ENCODE assay signal across 18 cellular contexts in the genomic region with DNA sequence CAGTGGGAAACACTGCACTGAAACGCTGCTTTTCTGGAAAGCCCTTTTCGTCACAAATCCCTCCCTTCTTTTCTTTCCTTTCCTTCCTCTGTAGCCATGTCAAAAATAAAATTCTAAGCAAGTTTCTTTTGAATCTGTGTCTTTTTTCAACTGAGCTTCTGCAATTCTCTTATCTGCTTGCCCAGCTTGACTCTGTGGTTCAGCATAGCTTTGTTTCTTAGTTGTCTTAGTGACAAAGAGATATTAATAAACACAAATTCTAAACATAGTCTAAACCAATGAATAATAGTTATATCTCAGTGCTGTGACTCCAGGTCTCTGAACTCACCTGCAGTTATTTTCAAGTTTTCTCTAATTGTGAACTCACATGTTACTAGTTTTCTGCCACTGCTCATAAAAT. TPM values are rescaled to one million over a fixed set of nuclear protein-coding genes. Genes with fewer than 3 reads are reported as not detected.
A peak's percentile ranks its signal among the peaks of the same experiment; 100 is the strongest.
DNase-seq lines count a peak whose midpoint lies in the region; ATAC-seq, FAIRE-seq and TF ChIP-seq lines count a peak whose summit lies in the region.
"Had no signal": no experiment of that assay in that cellular context is flagged by ENCODE, and none has a peak within 500 bp of the region (broad histone marks: within the 10 kb centered on the region; RNA-seq: fewer than 3 reads in every experiment).

No MANE protein-coding gene starts in this region.

- 26 to 61% methylated on average over 2 of the region's 2 CpGs for WGBS in esophagus squamous epithelium, 2 donors

- peak overlapping the region; percentile 65 for H2AFZ ChIP-seq in endothelial cell of umbilical vein (ENCODE audit: low read depth, low read length)

- BruUV-seq in endothelial cell of umbilical vein (replicated peaks; lab: Mats Ljungman, UMichigan): no TSS peak

- H3K9me3 ChIP-seq in endothelial cell of umbilical vein (replicated peaks; ENCODE audit: control insufficient read depth, insufficient read depth, low read length) (no peaks in the 10 kb centered on the region), stomach smooth muscle (ENCODE audit: control insufficient read depth in 2 of 2, low read length in 2 of 2) (no peaks in the 10 kb centered on the region), esophagus squamous epithelium (no peaks in the 10 kb centered on the region)
- H3K9me3 ChIP-seq: adrenal gland, SJCRH30, thoracic aorta had no signal

- peak; percentile 85 for DNase-seq in endothelial cell of umbilical vein (ENCODE audit: low read depth, low spot score)
- no peak for DNase-seq in C1 segment of cervical spinal cord (lab: John Stamatoyannopoulos, UW)
- DNase-seq in SW480 (ENCODE audit: low spot score): no peak
- DNase-seq in esophagus squamous epithelium (lab: John Stamatoyannopoulos, UW): no peak
- DNase-seq: activated T-cell treated with anti-CD3 and anti-CD28 coated beads for 4 hours, adrenal gland, COR-L47, foreskin melanocyte, NCI-H1694, NCI-H774, SJCRH30 had no signal

- H3K4me3 ChIP-seq in endothelial cell of umbilical vein (replicated peaks in 1 of 3; ENCODE audit: insufficient read depth in 1 of 3, low read depth in 1 of 3, low read length in 3 of 3): no peak overlapping the region
- H3K4me3 ChIP-seq in stomach smooth muscle (ENCODE audit: low read length in 2 of 2): peak overlapping the region in 1 of 2 donors; percentile 23
- H3K4me3 ChIP-seq in esophagus squamous epithelium: no peak overlapping the region
- H3K4me3 ChIP-seq: adrenal gland, SJCRH30, smooth muscle cell, thoracic aorta had no signal

- H3K4me1 ChIP-seq in endothelial cell of umbilical vein (ENCODE audit: control insufficient read depth, extremely low read depth, insufficient read depth, low read length): peaks cover 18% of the 10 kb centered on the region
- peaks cover 14% of the 10 kb centered on the region for H3K4me1 ChIP-seq in stomach smooth muscle (ENCODE audit: control insufficient read depth, insufficient read depth, low read length)
- H3K4me1 ChIP-seq in esophagus squamous epithelium: peaks cover 0 to 6% (median 0%) of the 10 kb centered on the region in 3 donors
- H3K4me1 ChIP-seq: adrenal gland, SJCRH30 had no signal

- peak overlapping the region; percentile 94 for H3K4me2 ChIP-seq in endothelial cell of umbilical vein (ENCODE audit: insufficient read depth, low read length)
- H3K4me2 ChIP-seq: smooth muscle cell had no signal

- H3K36me3 ChIP-seq in endothelial cell of umbilical vein (ENCODE audit: control insufficient read depth in 2 of 2, extremely low read depth in 1 of 2, insufficient read depth in 2 of 2, low read length in 2 of 2) (no peaks in the 10 kb centered on the region), stomach smooth muscle (ENCODE audit: control insufficient read depth in 2 of 2, insufficient read depth in 2 of 2, low read length in 2 of 2) (no peaks in the 10 kb centered on the region), esophagus squamous epithelium (no peaks in the 10 kb centered on the region)
- H3K36me3 ChIP-seq: adrenal gland, SJCRH30, thoracic aorta had no signal

- TF ChIP-seq CTCF in endothelial cell of umbilical vein (IDR thresholded peaks at IDR 0.05; ENCODE audit: extremely low read depth in 1 of 2, insufficient read depth in 1 of 2, low read depth in 1 of 2, low read length in 2 of 2): no peak
- no peak for TF ChIP-seq CTCF in esophagus squamous epithelium (IDR thresholded peaks at IDR 0.05)

- peak overlapping the region; percentile 66 for H3K27ac ChIP-seq in endothelial cell of umbilical vein (ENCODE audit: insufficient read depth, low read depth, low read length)
- H3K27ac ChIP-seq in stomach smooth muscle (ENCODE audit: low read length): peak overlapping the region; percentile 74
- peak overlapping the region in 1 of 4 donors; percentile 11 for H3K27ac ChIP-seq in esophagus squamous epithelium
- H3K27ac ChIP-seq: adrenal gland, SJCRH30, thoracic aorta had no signal

- FAIRE-seq in endothelial cell of umbilical vein (lab: Jason Lieb, UNC): no peak
- FAIRE-seq: islet of Langerhans had no signal

- no peaks in the 10 kb centered on the region for H3K79me2 ChIP-seq in endothelial cell of umbilical vein (ENCODE audit: control insufficient read depth, insufficient read depth, low read length)

- no peaks in the 10 kb centered on the region for H4K20me1 ChIP-seq in endothelial cell of umbilical vein (replicated peaks; ENCODE audit: control insufficient read depth, extremely low read depth, insufficient read depth, low read length)

- intact Hi-C loops in endothelial cell of umbilical vein (cut with micrococcal nuclease): no loop called here
- intact Hi-C loops in esophagus squamous epithelium (cut with DNase I): no loop called here

- no peak for TF ChIP-seq POLR2A in endothelial cell of umbilical vein (IDR thresholded peaks at IDR 0.05; ENCODE audit: low read depth, low read length)
- no peak for TF ChIP-seq POLR2A in esophagus squamous epithelium (IDR thresholded peaks at IDR 0.05)

- no peaks in the 10 kb centered on the region for H3K27me3 ChIP-seq in endothelial cell of umbilical vein (ENCODE audit: control insufficient read depth in 2 of 2, insufficient read depth in 2 of 2, low read length in 2 of 2)
- H3K27me3 ChIP-seq in stomach smooth muscle (ENCODE audit: control insufficient read depth in 1 of 2, insufficient read depth in 2 of 2, low read length in 2 of 2): no peaks in the 10 kb centered on the region
- H3K27me3 ChIP-seq in esophagus squamous epithelium: no peaks in the 10 kb centered on the region
- H3K27me3 ChIP-seq: adrenal gland, SJCRH30 had no signal

- CTCF ChIA-PET in endothelial cell of umbilical vein (lab: Charles Lee): interaction anchor here (1.0 to 2.3 kb wide), 8 partner anchors 16 to 96 kb away, joined by 3 to 11 read pairs (median 5); partner anchors contain the start of gene PTGS2

- ATAC-seq in GM21515 (IDR thresholded peaks at IDR 0.05; ENCODE audit: unreplicated experiment) (peak; percentile 50), HG03575 (IDR thresholded peaks at IDR 0.05; ENCODE audit: extremely low read depth, insufficient number of reproducible peaks, low FRiP score, unreplicated experiment) (peak; percentile 76)

- POLR2A ChIA-PET in endothelial cell of umbilical vein (lab: Charles Lee): no interaction called here

- H3K9me1 ChIP-seq in endothelial cell of umbilical vein (replicated peaks; ENCODE audit: control insufficient read depth, extremely low read depth, insufficient read depth, low read length): no peaks in the 10 kb centered on the region

- H3K9ac ChIP-seq in endothelial cell of umbilical vein (replicated peaks; ENCODE audit: extremely low read depth, insufficient read depth, low read length) (peak overlapping the region; percentile 69), stomach smooth muscle (ENCODE audit: low read length in 2 of 2) (peak overlapping the region; percentile 64 to 68)

- dilution Hi-C loops in endothelial cell of umbilical vein (cut with MboI; ENCODE audit: extremely low pct_ligation_motif_present, low sequenced_read_pairs): no loop called here

TF ChIP-seq in endothelial cell of umbilical vein, 7 proteins besides CTCF, POLR2A, EP300 and RAD21:
- no peak for TF ChIP-seq MAX (IDR thresholded peaks at IDR 0.05; ENCODE audit: insufficient read depth, insufficient read length)
- no peak for TF ChIP-seq EZH2 (IDR thresholded peaks at IDR 0.05; ENCODE audit: borderline replicate concordance, low read depth, low read length, severe bottlenecking)
- no peak for TF ChIP-seq MYC (IDR thresholded peaks at IDR 0.05; ENCODE audit: low read depth, low read length)
- TF ChIP-seq FOS (IDR thresholded peaks at IDR 0.05; ENCODE audit: borderline replicate concordance, insufficient read depth, low read length): no peak
- no peak for TF ChIP-seq JUN (IDR thresholded peaks at IDR 0.05; ENCODE audit: borderline replicate concordance, insufficient read depth, insufficient read length, low read depth)
- TF ChIP-seq POLR2AphosphoS5 (IDR thresholded peaks at IDR 0.05; ENCODE audit: insufficient read depth, low read depth, low read length): no peak
- TF ChIP-seq GATA2 (IDR thresholded peaks at IDR 0.05; ENCODE audit: insufficient read depth, insufficient read length, low read depth, low read length): no peak

RNA-seq across cellular contexts. Expression of gene PTGS2, which starts 53.7 kb away (rescaled TPM):
- total RNA-seq in endothelial cell of umbilical vein: 21.6 and 24.1 TPM in 2 replicates
- 57.7 and 84.6 TPM in 2 replicates for polyA plus RNA-seq in endothelial cell of umbilical vein
- polyA plus RNA-seq in endothelial cell of umbilical vein (2011; cell fraction: cytosol; rRNA removed): 24.6 and 35.3 TPM in 2 replicates
- polyA plus RNA-seq in endothelial cell of umbilical vein (2011; cell fraction: nucleus; rRNA removed): 188 and 191 TPM in 2 replicates
- 50.8 and 80.0 TPM in 2 replicates for polyA plus RNA-seq in endothelial cell of umbilical vein (2012)
- polyA minus RNA-seq in endothelial cell of umbilical vein: 123 and 125 TPM in 2 replicates
- polyA minus RNA-seq in endothelial cell of umbilical vein (2011; cell fraction: cytosol; rRNA and poly(A)+ RNA removed): 57.8 TPM
- polyA minus RNA-seq in endothelial cell of umbilical vein (2011; cell fraction: nucleus; rRNA and poly(A)+ RNA removed): 190 and 242 TPM in 2 replicates
- 1 to 10 TPM; 1.1 to 4.1 (median 2.0) TPM for total RNA-seq in esophagus squamous epithelium
- total RNA-seq: myocyte, SJCRH30 had no signal
